ENCODE assay signal across 8 cellular contexts in the genomic region with DNA sequence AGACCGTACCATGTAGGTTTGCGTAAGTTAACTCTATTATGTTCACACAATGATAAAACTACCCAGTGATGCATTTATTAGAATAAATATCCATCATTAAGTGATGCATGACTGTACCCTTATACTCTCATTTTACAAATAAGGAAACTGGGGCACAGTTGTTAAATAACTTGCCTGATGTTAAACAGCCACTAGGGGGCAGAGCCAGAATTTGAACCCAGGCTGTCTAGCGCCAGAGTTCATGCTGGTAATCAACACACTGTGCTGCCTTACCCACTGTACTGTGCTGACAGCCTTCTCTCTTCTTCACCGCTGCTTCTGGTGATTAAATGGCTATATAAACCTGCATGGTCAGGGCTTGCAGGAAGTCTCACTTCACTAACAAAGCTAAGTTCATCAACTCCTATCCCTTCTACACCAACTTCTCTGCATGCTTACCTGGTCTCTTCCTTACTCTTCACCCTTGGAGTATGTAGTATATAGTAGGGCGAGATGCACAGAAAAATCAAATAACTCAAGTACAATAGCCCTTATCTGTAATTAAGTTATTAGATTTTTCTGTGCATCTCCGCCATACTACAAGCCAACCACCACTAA. TPM values are rescaled to one million over a fixed set of nuclear protein-coding genes. Genes with fewer than 3 reads are reported as not detected.
DNase-seq lines count a peak whose midpoint lies in the region; ATAC-seq and TF ChIP-seq lines count a peak whose summit lies in the region.

No MANE protein-coding gene starts in this region.

- CTCF ChIA-PET in AG04450 (lab: Charles Lee) = interaction anchor here (0.6 to 1.3 kb wide), 4 partner anchors 9 to 22 kb away, joined by 4 to 6 read pairs (median 4); no protein-coding TSS in a partner anchor

- DNase-seq in AG04450 (ENCODE audit: low read depth, low spot score) = no peak
- no peak for DNase-seq in RWPE2 (ENCODE audit: low spot score)
- DNase-seq in astrocyte of the hippocampus (ENCODE audit: low read depth, low spot score) = peak; percentile 17
- DNase-seq in kidney epithelial cell (ENCODE audit: low read depth) = no peak
- peak; percentile 14 for DNase-seq in stimulated activated CD8-positive, alpha-beta memory T cell treated with anti-CD3 and anti-CD28 coated beads, Interleukin-15, amount 100 ng/mL, for 1 hour (ENCODE audit: low read depth)

- no peaks in the 10 kb centered on the region for H3K36me3 ChIP-seq in RWPE2 (ENCODE audit: low read depth)
- peaks cover 2% of the 10 kb centered on the region for H3K36me3 ChIP-seq in kidney epithelial cell (ENCODE audit: control insufficient read depth, insufficient read depth, low read length)

- TF ChIP-seq CTCF in AG04450 (IDR thresholded peaks at IDR 0.05; ENCODE audit: low read depth, low read length) = peak; percentile 59
- TF ChIP-seq CTCF in RWPE2 (IDR thresholded peaks at IDR 0.05; ENCODE audit: poor library complexity, severe bottlenecking) = peak; percentile 45
- TF ChIP-seq CTCF in kidney epithelial cell (IDR thresholded peaks at IDR 0.05; ENCODE audit: insufficient read depth, low read length, poor library complexity, severe bottlenecking) = peak; percentile 49

- H3K27me3 ChIP-seq in AG04450 (ENCODE audit: control insufficient read depth, insufficient read depth, low read length) (no peaks in the 10 kb centered on the region), RWPE2 (ENCODE audit: insufficient read depth, poor library complexity, severe bottlenecking) (no peaks in the 10 kb centered on the region), kidney epithelial cell (ENCODE audit: control insufficient read depth, insufficient read depth, low read length) (no peaks in the 10 kb centered on the region)

- POLR2A ChIA-PET in AG04450 (lab: Yijun Ruan, JAX) = no interaction called here

- H3K9me3 ChIP-seq in AG04450 (ENCODE audit: control insufficient read depth, insufficient read depth, low read length) = no peaks in the 10 kb centered on the region; the same call in 1 of the 2 replicates
- no peaks in the 10 kb centered on the region for H3K9me3 ChIP-seq in RWPE2 (ENCODE audit: severe bottlenecking)

- no peak overlapping the region for H3K27ac ChIP-seq in AG04450 (ENCODE audit: low read depth, low read length)
- no peak overlapping the region for H3K27ac ChIP-seq in RWPE2 (ENCODE audit: poor library complexity, severe bottlenecking)

- H3K4me3 ChIP-seq in AG04450 (ENCODE audit: low read depth, low read length) (no peak overlapping the region), RWPE2 (ENCODE audit: severe bottlenecking) (no peak overlapping the region), kidney epithelial cell (ENCODE audit: low read depth, low read length) (no peak overlapping the region)

- H3K4me1 ChIP-seq in RWPE2 (ENCODE audit: insufficient read depth, poor library complexity, severe bottlenecking) = peaks cover 4% of the 10 kb centered on the region

- ATAC-seq in GM21367 (IDR thresholded peaks at IDR 0.05; ENCODE audit: unreplicated experiment) = peak; percentile 51
- no peak for ATAC-seq in RWPE2 (ENCODE audit: low read depth)
- ATAC-seq in GM21786 (IDR thresholded peaks at IDR 0.05; ENCODE audit: unreplicated experiment) = no peak
- ATAC-seq in GM21381 (IDR thresholded peaks at IDR 0.05; ENCODE audit: unreplicated experiment) = no peak

RNA-seq across cellular contexts. Expression of a gene that starts 43.6 kb away (rescaled TPM):
- 37.8 and 50.1 TPM in 2 replicates for polyA plus RNA-seq in AG04450 (2011; rRNA removed)
- polyA minus RNA-seq in AG04450 (2011; rRNA and poly(A)+ RNA removed) = 38.0 and 50.2 TPM in 2 replicates
- total RNA-seq in kidney epithelial cell = 23.8 and 28.1 TPM in 2 replicates

RNA-seq across cellular contexts. Expression of a gene that starts 50.9 kb away (rescaled TPM):
- 252 and 350 TPM in 2 replicates for polyA plus RNA-seq in AG04450 (2011; rRNA removed)
- 45.5 and 56.7 TPM in 2 replicates for polyA minus RNA-seq in AG04450 (2011; rRNA and poly(A)+ RNA removed)
- 248 and 276 TPM in 2 replicates for total RNA-seq in kidney epithelial cell

Comparison
In these comparisons a context has a peak if more than half of its experiments do, and no peak if none do; other contexts are left out.
1. DNase-seq: peak in astrocyte of the hippocampus (single experiment) and stimulated activated CD8-positive, alpha-beta memory T cell treated with anti-CD3 and anti-CD28 coated beads, Interleukin-15, amount 100 ng/mL, for 1 hour (single experiment); none in AG04450 (single experiment), RWPE2 (single experiment) and kidney epithelial cell (single experiment).
2. Peak in every context shown above with its lines, with median percentiles within 50 percentile points of each other: CTCF ChIP-seq.